ENCODE assay signal across 13 cellular contexts in genomic region chr1:180277476-180278192, GRCh38. TPM values are rescaled to one million over a fixed set of nuclear protein-coding genes. Genes with fewer than 3 reads are reported as not detected.
DNase-seq lines count a peak whose midpoint lies in the region; TF ChIP-seq lines count a peak whose summit lies in the region.
"Had no signal": no experiment of that assay in that cellular context is flagged by ENCODE, and none has a peak within 500 bp of the region (broad histone marks: within the 10 kb centered on the region; RNA-seq: fewer than 3 reads in every experiment).

No MANE protein-coding gene starts in this region.

- WGBS in H9 (ENCODE audit: extremely low coverage, insufficient read length, low lambda C conversion rate) = no CpG with 5 or more reads among the region's 5 CpGs

- no peak overlapping the region for H3K4me2 ChIP-seq in H9 (ENCODE audit: insufficient read depth, insufficient read length, low read length)
- H3K4me2 ChIP-seq: A549 had no signal

- H3K18ac ChIP-seq in H9 (ENCODE audit: insufficient read length, low read depth, low read length) = no peak overlapping the region

- H2BK15ac ChIP-seq in H9 (ENCODE audit: low read depth, low read length) = no peak overlapping the region

- no peaks in the 10 kb centered on the region for H3K79me1 ChIP-seq in H9 (ENCODE audit: insufficient read depth, low read depth, low read length, poor library complexity, severe bottlenecking)

- H2BK120ac ChIP-seq in H9 (ENCODE audit: low read depth, low read length, poor library complexity, severe bottlenecking) = no peak overlapping the region

- H3T11ph ChIP-seq in H9 (ENCODE audit: low read length) = no peak overlapping the region

- no peak overlapping the region for H3K56ac ChIP-seq in H9 (ENCODE audit: insufficient read length, low read depth, low read length)

- TF ChIP-seq CTCF in H9 (conservative IDR thresholded peaks at IDR 0.05) = no peak

- H3K27me3 ChIP-seq in H9 (ENCODE audit: insufficient read depth, low read length) = no peaks in the 10 kb centered on the region
- no peaks in the 10 kb centered on the region for H3K27me3 ChIP-seq in iPS-20b (ENCODE audit: insufficient read depth, low read length)

- H3K4me1 Mint-ChIP-seq in H9 = peaks cover 17 to 21% of the 10 kb centered on the region in 2 experiments
- peaks cover 50% of the 10 kb centered on the region for H3K4me1 Mint-ChIP-seq in dendritic cell treated with granulocyte-macrophage colony-stimulating factor and Interleukin-4, amounts not matched to agents 40 ng/mL and 50 ng/mL, for 4 days (ENCODE audit: low read depth)

- H3K27ac ChIP-seq in H9 (ENCODE audit: insufficient read length, low read depth, low read length) (no peak overlapping the region), iPS-20b (ENCODE audit: low read length) (no peak overlapping the region)
- H3K27ac ChIP-seq: A549 had no signal

- peaks cover 29% of the 10 kb centered on the region for H3K36me3 ChIP-seq in iPS-20b (ENCODE audit: insufficient read depth, low read depth, low read length)

- H4K8ac ChIP-seq in H9 (replicated peaks; ENCODE audit: insufficient read length, low read depth, low read length) = no peak overlapping the region

- no peak overlapping the region for H3K14ac ChIP-seq in H9 (ENCODE audit: insufficient read depth, low read length)

- DNase-seq in H9 (no peak), NCI-H226 (no peak), COLO829 (ENCODE audit: low spot score) (no peak), Kasumi-1 (lab: John Stamatoyannopoulos, UW) (no peak), SHP77 treated with DMSO at 0.1 percent for 48 hours (lab: John Stamatoyannopoulos, UW) (no peak)
- DNase-seq: Calu3, DMS153, EL, IMR-90, KBM-7 had no signal

- no peaks in the 10 kb centered on the region for H3K79me2 ChIP-seq in H9 (ENCODE audit: insufficient read depth, low read length)

- H2BK5ac ChIP-seq in H9 (ENCODE audit: insufficient read length, low read length) = no peak overlapping the region

- H2BK20ac ChIP-seq in H9 (ENCODE audit: low read depth, low read length, poor library complexity, severe bottlenecking) = peak overlapping the region; percentile 46

- no peaks in the 10 kb centered on the region for H3K27me3 Mint-ChIP-seq in H9 (ENCODE audit: low read depth)
- H3K27me3 Mint-ChIP-seq in dendritic cell treated with granulocyte-macrophage colony-stimulating factor and Interleukin-4, amounts not matched to agents 40 ng/mL and 50 ng/mL, for 4 days = no peaks in the 10 kb centered on the region

- H3K23me2 ChIP-seq in H9 (ENCODE audit: insufficient read length, low read depth, low read length, poor library complexity, severe bottlenecking) = no peaks in the 10 kb centered on the region

- no peak overlapping the region for H2AFZ ChIP-seq in H9 (ENCODE audit: low read length)

- no peak overlapping the region for H3K9ac ChIP-seq in H9 (ENCODE audit: extremely low read depth, insufficient read length, low read length)
- peak overlapping the region; percentile 38; the same call in 1 of the 2 replicates for H3K9ac ChIP-seq in iPS-20b (ENCODE audit: low read depth, low read length)

- H4K20me1 ChIP-seq in H9 (ENCODE audit: control insufficient read depth, insufficient read depth, insufficient read length) = no peaks in the 10 kb centered on the region

- H4K5ac ChIP-seq in H9 (ENCODE audit: insufficient read length, low read depth, low read length) = no peak overlapping the region

- intact Hi-C loops in dendritic cell treated with granulocyte-macrophage colony-stimulating factor and Interleukin-4, amounts not matched to agents 40 ng/mL and 50 ng/mL, for 4 days (cut with micrococcal nuclease) = no loop called here

- no peak overlapping the region for H2BK12ac ChIP-seq in H9 (ENCODE audit: insufficient read length, low read depth, low read length)

- H3K27ac Mint-ChIP-seq in H9 = peak overlapping the region; percentile 76 to 96 (median 80); a peak in 6 of 7 replicates
- peak overlapping the region; percentile 90 for H3K27ac Mint-ChIP-seq in dendritic cell treated with granulocyte-macrophage colony-stimulating factor and Interleukin-4, amounts not matched to agents 40 ng/mL and 50 ng/mL, for 4 days

- H3K23ac ChIP-seq in H9 (ENCODE audit: insufficient read length, low read depth, low read length) = no peak overlapping the region

- H3K4me1 ChIP-seq in H9 (ENCODE audit: insufficient read depth, low read length) (peaks cover 10% of the 10 kb centered on the region; the same call in 1 of the 2 replicates), iPS-20b (ENCODE audit: insufficient read depth, low read length) (peaks cover 11% of the 10 kb centered on the region)

- peak overlapping the region in 1 of 2 experiments; percentile 64; a peak in 1 of 5 replicates for H3K4me3 Mint-ChIP-seq in H9
- H3K4me3 Mint-ChIP-seq in dendritic cell treated with granulocyte-macrophage colony-stimulating factor and Interleukin-4, amounts not matched to agents 40 ng/mL and 50 ng/mL, for 4 days = no peak overlapping the region

- no peak overlapping the region for H4K91ac ChIP-seq in H9 (ENCODE audit: insufficient read length, low read depth, low read length)

- H3K9me3 Mint-ChIP-seq in H9 = peaks cover 0 to 15% of the 10 kb centered on the region in 2 experiments; a peak in 2 of 5 replicates
- H3K9me3 Mint-ChIP-seq in dendritic cell treated with granulocyte-macrophage colony-stimulating factor and Interleukin-4, amounts not matched to agents 40 ng/mL and 50 ng/mL, for 4 days = no peaks in the 10 kb centered on the region

- H3K4ac ChIP-seq in H9 (ENCODE audit: low read depth, low read length) = no peak overlapping the region

- H3K4me3 ChIP-seq in iPS-20b (ENCODE audit: low read length) = no peak overlapping the region
- H3K4me3 ChIP-seq: A549 had no signal

- H2AK5ac ChIP-seq in H9 (ENCODE audit: insufficient read length, low read length) = no peak overlapping the region

- no peaks in the 10 kb centered on the region for H3K9me3 ChIP-seq in H9 (ENCODE audit: control insufficient read depth, low read depth, low read length)
- H3K9me3 ChIP-seq in iPS-20b (ENCODE audit: insufficient read depth, low read depth, low read length) = peaks cover 8% of the 10 kb centered on the region; the same call in 1 of the 2 replicates
- H3K9me3 ChIP-seq: A549 had no signal

- H3K36me3 Mint-ChIP-seq in H9 (ENCODE audit: insufficient read depth in 1 of 3, low read depth in 3 of 3) = peaks cover 41 to 54% (median 45%) of the 10 kb centered on the region in 3 experiments
- H3K36me3 Mint-ChIP-seq in dendritic cell treated with granulocyte-macrophage colony-stimulating factor and Interleukin-4, amounts not matched to agents 40 ng/mL and 50 ng/mL, for 4 days (ENCODE audit: low read depth) = peaks cover 37% of the 10 kb centered on the region

RNA-seq across cellular contexts. Expression of gene LHX4, which starts 47.6 kb away (rescaled TPM):
- total RNA-seq in H9 (2021) = 1.9 and 2.0 TPM in 2 replicates
